8 cellular contexts compared by ENCODE assay signal in genomic region chr1:235504122-235504493, GRCh38. TPM values are rescaled to one million over a fixed set of nuclear protein-coding genes. Genes with fewer than 3 reads are reported as not detected.
DNase-seq lines count a peak whose midpoint lies in the region; ATAC-seq and TF ChIP-seq lines count a peak whose summit lies in the region.

Gene B3GALNT2 (minus strand): TSS chr1:235504452. CDS start chr1:235504252, 200 bp downstream.

- no peaks in the 10 kb centered on the region for H3K27me3 ChIP-seq in CD8-positive, alpha-beta T cell (ENCODE audit: insufficient read depth, low read length)
- H3K27me3 ChIP-seq in kidney epithelial cell (ENCODE audit: control insufficient read depth, insufficient read depth, low read length) (no peaks in the 10 kb centered on the region), stomach (no peaks in the 10 kb centered on the region)

- H3K4me1 Mint-ChIP-seq in CD8-positive, alpha-beta T cell (ENCODE audit: low read depth) = peaks cover 26% of the 10 kb centered on the region

- peak within 1 kb of the TSS; percentile 87 for H3K27ac ChIP-seq in CD8-positive, alpha-beta T cell (ENCODE audit: low read depth, low read length)
- H3K27ac ChIP-seq in stomach = peak within 1 kb of the TSS; percentile 93 to 100 (median 99)

- WGBS in stomach, 5 donors = 0 to 1% (median 0%) methylated on average over 2 to 48 of the region's 48 CpGs

- no peak for TF ChIP-seq CTCF in CD8-positive, alpha-beta T cell (IDR thresholded peaks at IDR 0.05)
- TF ChIP-seq CTCF in astrocyte of the spinal cord (IDR thresholded peaks at IDR 0.05; ENCODE audit: low read depth, low read length) (no peak), kidney epithelial cell (IDR thresholded peaks at IDR 0.05; ENCODE audit: insufficient read depth, low read length, poor library complexity, severe bottlenecking) (no peak), stomach (IDR thresholded peaks at IDR 0.05) (no peak)

- CTCF ChIA-PET in CD8-positive, alpha-beta T cell (lab: Charles Lee) = interaction anchor here (0.7 to 3.4 kb wide), 8 partner anchors 10 to 468 kb away, joined by 3 to 22 read pairs (median 4); no protein-coding TSS in a partner anchor

- no peak for TF ChIP-seq EP300 in stomach (IDR thresholded peaks at IDR 0.05)

- peak within 1 kb of the TSS; percentile 91 for H3K4me3 Mint-ChIP-seq in CD8-positive, alpha-beta T cell

- ATAC-seq in CD8-positive, alpha-beta T cell = peak; percentile 47
- peak; percentile 43 for ATAC-seq in GM19467 (IDR thresholded peaks at IDR 0.05; ENCODE audit: unreplicated experiment)
- peak; percentile 26 for ATAC-seq in HG03565 (IDR thresholded peaks at IDR 0.05; ENCODE audit: unreplicated experiment)

- intact Hi-C loops in CD8-positive, alpha-beta T cell (cut with DNase I, micrococcal nuclease) = loop anchor here (1.0 to 10.0 kb wide), 15 partner anchors 52 to 1291 kb away; partner anchors contain the start of genes COA6 (in 2 of the 2), LYST (in 2 of the 2), MTR (in 2 of the 2) and ARID4B (in 1 of the 2)
- intact Hi-C loops in stomach (cut with DNase I; ENCODE audit: low total_unique reads) = no loop called here

- H3K27ac Mint-ChIP-seq in CD8-positive, alpha-beta T cell = peak within 1 kb of the TSS; percentile 98

- no peaks in the 10 kb centered on the region for H3K9me3 Mint-ChIP-seq in CD8-positive, alpha-beta T cell

- no peak for DNase-seq in CD8-positive, alpha-beta T cell
- no peak for DNase-seq in astrocyte of the spinal cord (ENCODE audit: low read depth, low spot score)
- DNase-seq in kidney epithelial cell (ENCODE audit: low read depth) = no peak
- no peak for DNase-seq in stomach
- no peak for DNase-seq in OCI-M2 (lab: John Stamatoyannopoulos, UW; ENCODE audit: unreplicated experiment)
- no peak for DNase-seq in NCI-H1694 treated with DMSO at 0.1 percent for 48 hours (lab: John Stamatoyannopoulos, UW)

- H3K4me1 ChIP-seq in CD8-positive, alpha-beta T cell (ENCODE audit: insufficient read depth, low read length) = peaks cover 7% of the 10 kb centered on the region
- peaks cover 7 to 46% (median 33%) of the 10 kb centered on the region in 4 donors for H3K4me1 ChIP-seq in stomach

- TF ChIP-seq POLR2A in stomach (IDR thresholded peaks at IDR 0.05) = peak in 2 of 4 donors; percentile 26 to 53

- peak within 1 kb of the TSS; percentile 85 for H3K4me3 ChIP-seq in CD8-positive, alpha-beta T cell (ENCODE audit: low read depth, low read length)
- H3K4me3 ChIP-seq in astrocyte of the spinal cord (ENCODE audit: low read depth, low read length) (peak within 1 kb of the TSS; percentile 74), kidney epithelial cell (ENCODE audit: low read depth, low read length) (peak within 1 kb of the TSS; percentile 91), stomach (peak within 1 kb of the TSS; percentile 79 to 94 (median 85))

- peaks cover 13% of the 10 kb centered on the region for H3K36me3 Mint-ChIP-seq in CD8-positive, alpha-beta T cell

- H3K36me3 ChIP-seq in CD8-positive, alpha-beta T cell (ENCODE audit: insufficient read depth, low read length) = no peaks in the 10 kb centered on the region
- no peaks in the 10 kb centered on the region for H3K36me3 ChIP-seq in kidney epithelial cell (ENCODE audit: control insufficient read depth, insufficient read depth, low read length)
- H3K36me3 ChIP-seq in stomach = no peaks in the 10 kb centered on the region

- H3K9me3 ChIP-seq in CD8-positive, alpha-beta T cell (ENCODE audit: low read length) = no peaks in the 10 kb centered on the region
- H3K9me3 ChIP-seq in stomach = no peaks in the 10 kb centered on the region

- in situ Hi-C loops in astrocyte of the spinal cord (cut with HindIII; ENCODE audit: low sequenced_read_pairs) = no loop called here

- POLR2A ChIA-PET in CD8-positive, alpha-beta T cell (lab: Charles Lee) = interaction anchor here (0.7 to 1.4 kb wide), 9 partner anchors 9 to 1291 kb away, joined by 3 to 5 read pairs (median 4); partner anchors contain the start of genes COA6, MTR, RBM34 and TARBP1

- no peaks in the 10 kb centered on the region for H3K27me3 Mint-ChIP-seq in CD8-positive, alpha-beta T cell (ENCODE audit: low read depth)

RNA-seq across cellular contexts. Expression of gene B3GALNT2, which starts in this region (rescaled TPM):
- 1 to 10 TPM; 5.6 to 6.5 TPM for total RNA-seq in CD8-positive, alpha-beta T cell
- total RNA-seq in kidney epithelial cell (34.0 and 39.8 TPM in 2 replicates), stomach (100 to 1,000 TPM in 1 of 5 donors, 10 to 100 TPM in 4; 13.0 to 126 (median 17.7) TPM)
- 1 to 10 TPM; 2.4 to 6.2 (median 3.8) TPM for polyA plus RNA-seq in stomach
